8 cellular contexts compared by ENCODE assay signal in the genomic region with DNA sequence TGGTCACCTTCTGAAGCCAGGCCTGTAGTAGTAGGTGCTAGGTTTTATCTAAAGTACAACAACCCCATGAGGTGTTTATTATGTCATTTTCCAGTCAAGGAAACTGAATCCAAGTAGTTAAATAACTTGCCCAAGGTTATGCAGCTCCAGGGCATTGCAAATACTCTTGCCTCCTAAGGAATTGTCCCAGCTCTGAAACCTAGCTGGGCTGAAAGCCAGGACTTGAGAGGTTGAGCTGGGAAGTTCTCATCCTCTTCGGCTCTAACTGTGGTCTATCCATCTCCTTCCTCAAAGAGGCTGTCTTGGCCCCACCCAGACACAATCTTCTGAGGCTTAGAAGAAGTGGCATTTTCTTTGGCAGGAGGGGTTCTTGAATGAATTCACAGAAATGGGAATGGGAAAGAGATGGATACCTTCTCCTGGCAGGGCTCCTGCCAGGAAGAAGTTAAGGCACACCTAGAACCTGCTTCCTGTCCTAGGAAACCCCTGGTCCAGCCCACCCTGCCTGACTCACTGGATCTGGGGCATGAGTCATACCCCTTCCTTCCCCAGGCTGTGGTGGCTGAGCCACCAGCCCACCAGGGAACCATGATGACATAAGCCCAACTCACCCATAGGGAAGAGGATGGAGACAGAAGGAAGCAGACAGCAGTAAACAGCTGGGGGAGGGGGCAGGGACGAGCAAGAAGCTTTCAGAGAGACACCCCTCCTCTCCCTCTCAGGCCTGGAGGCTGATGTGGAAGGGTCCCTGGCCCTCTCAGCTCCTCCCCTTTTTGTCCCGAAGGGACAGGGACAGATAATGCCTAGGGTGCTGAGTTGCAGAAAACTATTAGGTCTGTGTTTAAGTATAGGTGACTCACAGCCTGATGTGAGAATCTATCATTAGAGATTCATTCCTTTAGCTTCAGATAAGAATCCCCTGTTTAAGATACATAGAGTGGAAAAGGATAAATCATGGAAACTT.
DNase-seq lines count a peak whose midpoint lies in the region; TF ChIP-seq lines count a peak whose summit lies in the region.

No MANE protein-coding gene starts in this region.

- no peak overlapping the region for H3K4me3 Mint-ChIP-seq in dendritic cell treated with granulocyte-macrophage colony-stimulating factor and Interleukin-4, amounts not matched to agents 40 ng/mL and 50 ng/mL, for 4 days

- intact Hi-C loops in dendritic cell treated with granulocyte-macrophage colony-stimulating factor and Interleukin-4, amounts not matched to agents 40 ng/mL and 50 ng/mL, for 4 days (cut with micrococcal nuclease): no loop called here

- TF ChIP-seq CTCF in GM13976 (IDR thresholded peaks at IDR 0.05; ENCODE audit: borderline replicate concordance, control extremely low read depth, extremely low read depth, insufficient read depth, missing control alignments): no peak

- in situ Hi-C loops in GM13976 (cut with MboI; ENCODE audit: low sequenced_read_pairs, unreplicated experiment): loop anchor here (25.0 kb wide), 1 partner anchor 298 kb away; the partner anchor contains the start of gene RDH12

- no peaks in the 10 kb centered on the region for H3K36me3 Mint-ChIP-seq in dendritic cell treated with granulocyte-macrophage colony-stimulating factor and Interleukin-4, amounts not matched to agents 40 ng/mL and 50 ng/mL, for 4 days (ENCODE audit: low read depth)

- peak overlapping the region; percentile 25 for H3K27ac Mint-ChIP-seq in dendritic cell treated with granulocyte-macrophage colony-stimulating factor and Interleukin-4, amounts not matched to agents 40 ng/mL and 50 ng/mL, for 4 days

- no peaks in the 10 kb centered on the region for H3K9me3 Mint-ChIP-seq in dendritic cell treated with granulocyte-macrophage colony-stimulating factor and Interleukin-4, amounts not matched to agents 40 ng/mL and 50 ng/mL, for 4 days

- peaks cover 44% of the 10 kb centered on the region for H3K27me3 Mint-ChIP-seq in dendritic cell treated with granulocyte-macrophage colony-stimulating factor and Interleukin-4, amounts not matched to agents 40 ng/mL and 50 ng/mL, for 4 days

- peak; percentile 23 for DNase-seq in DMS79 treated with DMSO at 0.1 percent for 48 hours (lab: John Stamatoyannopoulos, UW)
- DNase-seq in DMS79 (lab: John Stamatoyannopoulos, UW): no peak
- peak; percentile 92 for DNase-seq in RKO (ENCODE audit: low spot score)
- peak; percentile 50 for DNase-seq in stimulated activated CD4-positive, alpha-beta T cell treated with anti-CD3 and anti-CD28 coated beads, Interleukin-4, amount 100 ng/mL, for 24 hours
- no peak for DNase-seq in cerebellar cortex (ENCODE audit: low spot score)
- DNase-seq in COR-L47 (lab: John Stamatoyannopoulos, UW): no peak
- DNase-seq in GM13976 (ENCODE audit: low spot score): no peak

- H3K4me1 Mint-ChIP-seq in dendritic cell treated with granulocyte-macrophage colony-stimulating factor and Interleukin-4, amounts not matched to agents 40 ng/mL and 50 ng/mL, for 4 days (ENCODE audit: low read depth): peaks cover 25% of the 10 kb centered on the region

Comparison
In these comparisons a context has a peak if more than half of its experiments do, and no peak if none do; other contexts are left out.
1. DNase-seq: peak in DMS79 treated with DMSO at 0.1 percent for 48 hours (single experiment), RKO (single experiment) and stimulated activated CD4-positive, alpha-beta T cell treated with anti-CD3 and anti-CD28 coated beads, Interleukin-4, amount 100 ng/mL, for 24 hours (single experiment); none in DMS79 (single experiment), cerebellar cortex (single experiment), COR-L47 (single experiment) and GM13976 (single experiment).